ENCODE assay signal across 17 cellular contexts in the genomic region with DNA sequence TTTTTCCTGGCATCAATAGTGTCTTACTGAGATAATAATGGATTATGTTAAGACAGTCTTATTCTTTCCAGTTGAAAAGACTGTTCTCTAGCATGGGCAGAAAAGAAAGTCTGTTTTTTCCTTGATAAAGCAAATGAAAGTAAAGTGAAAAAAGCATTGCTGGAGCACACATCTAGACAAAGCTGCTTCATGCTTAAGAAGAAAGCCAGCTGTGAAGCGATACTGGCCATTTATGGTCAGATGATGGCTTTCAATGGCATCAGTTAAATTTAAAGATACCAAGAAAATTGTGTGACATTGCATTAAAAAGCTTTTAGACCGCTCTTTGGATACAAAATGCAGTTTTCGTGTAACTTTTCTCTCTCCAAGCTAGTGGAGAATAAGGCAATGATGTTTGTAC.
DNase-seq lines count a peak whose midpoint lies in the region; TF ChIP-seq lines count a peak whose summit lies in the region.
"Had no signal": no experiment of that assay in that cellular context is flagged by ENCODE, and none has a peak within 500 bp of the region (broad histone marks: within the 10 kb centered on the region; RNA-seq: fewer than 3 reads in every experiment).

No MANE protein-coding gene starts in this region.

- H3K27ac ChIP-seq in SJSA1 (0 out of 2 replicates have a peak overlapping the region, but pooled peaks have one; percentile 12), smooth muscle cell (ENCODE audit: low read depth) (peak overlapping the region; percentile 95)
- H3K27ac ChIP-seq: 22Rv1, PC-9 had no signal

- no peak for TF ChIP-seq CTCF in smooth muscle cell (IDR thresholded peaks at IDR 0.05; ENCODE audit: borderline replicate concordance, insufficient read depth, poor library complexity, severe bottlenecking)

- WGBS in smooth muscle cell (ENCODE audit: low lambda C conversion rate), result 95% methylated on average over 3 of the region's 3 CpGs

- H3K4me3 ChIP-seq in SJSA1 (peak overlapping the region; percentile 17), smooth muscle cell (no peak overlapping the region)
- H3K4me3 ChIP-seq: HAP-1, PC-9 had no signal

- no peaks in the 10 kb centered on the region for H3K79me2 ChIP-seq in smooth muscle cell (ENCODE audit: low read depth)

- no peak overlapping the region for H2AFZ ChIP-seq in smooth muscle cell (ENCODE audit: low read depth)
- H2AFZ ChIP-seq: PC-9 had no signal

- H3K36me3 ChIP-seq in SJSA1 (0 out of 2 replicates have a peak, but pooled peaks cover 3% of the 10 kb centered on the region), smooth muscle cell (ENCODE audit: low read depth) (no peaks in the 10 kb centered on the region)
- H3K36me3 ChIP-seq: HAP-1 had no signal

- H3K4me1 ChIP-seq in SJSA1 (replicated peaks) (peaks cover 25% of the 10 kb centered on the region), smooth muscle cell (ENCODE audit: low read depth) (peaks cover 16% of the 10 kb centered on the region)
- H3K4me1 ChIP-seq: HAP-1 had no signal

- no peaks in the 10 kb centered on the region for H4K20me1 ChIP-seq in smooth muscle cell (ENCODE audit: low read depth)

- DNase-seq in NCI-H2227 treated with DMSO at 0.1 percent for 48 hours (lab: John Stamatoyannopoulos, UW) (peak; percentile 1), NCI-H2227 (lab: John Stamatoyannopoulos, UW; ENCODE audit: unreplicated experiment) (no peak), SJSA1 (ENCODE audit: low read depth in 1 of 2, low spot score in 2 of 2) (no peak), inferior parietal cortex (ENCODE audit: extremely low spot score) (peak; percentile 6), smooth muscle cell (lab: John Stamatoyannopoulos, UW; ENCODE audit: unreplicated experiment) (no peak), cerebellar nuclear complex (lab: John Stamatoyannopoulos, UW) (no peak), SHP77 treated with DMSO at 0.1 percent for 48 hours (lab: John Stamatoyannopoulos, UW) (no peak), foreskin melanocyte (no peak)
- DNase-seq: COR-L47; DMS53; Kasumi-1; NCI-H2029 treated with DMSO at 0.1 percent for 48 hours; NCI-H524; NK-92 treated with Interleukin-12 subunit alpha and Interleukin-12 subunit beta, amount 100 ng/mL, for 24 hours; PC-9 had no signal

- H3K27me3 ChIP-seq in SJSA1 (replicated peaks), result no peaks in the 10 kb centered on the region
- H3K27me3 ChIP-seq in smooth muscle cell (ENCODE audit: low read depth), result no peaks in the 10 kb centered on the region

- H3K9ac ChIP-seq in smooth muscle cell (ENCODE audit: low read depth), result no peak overlapping the region

- H3K9me3 ChIP-seq in SJSA1 (replicated peaks), result no peaks in the 10 kb centered on the region
- no peaks in the 10 kb centered on the region for H3K9me3 ChIP-seq in smooth muscle cell (replicated peaks; ENCODE audit: low read depth)
- H3K9me3 ChIP-seq: HAP-1 had no signal

- H3K4me2 ChIP-seq in smooth muscle cell, result peak overlapping the region; percentile 47
- H3K4me2 ChIP-seq: PC-9 had no signal

- H3F3A ChIP-seq in smooth muscle cell (ENCODE audit: low read depth), result peaks cover 7% of the 10 kb centered on the region

Comparison
In these comparisons a context has a peak if more than half of its experiments do, and no peak if none do; other contexts are left out.
1. DNase-seq: peak in NCI-H2227 treated with DMSO at 0.1 percent for 48 hours (single experiment) and inferior parietal cortex (single experiment); none in NCI-H2227 (single experiment), SJSA1 (0 of 2), smooth muscle cell (single experiment), cerebellar nuclear complex (0 of 2), SHP77 treated with DMSO at 0.1 percent for 48 hours (single experiment) and foreskin melanocyte (single experiment).